16 cellular contexts compared by ENCODE assay signal in the genomic region with DNA sequence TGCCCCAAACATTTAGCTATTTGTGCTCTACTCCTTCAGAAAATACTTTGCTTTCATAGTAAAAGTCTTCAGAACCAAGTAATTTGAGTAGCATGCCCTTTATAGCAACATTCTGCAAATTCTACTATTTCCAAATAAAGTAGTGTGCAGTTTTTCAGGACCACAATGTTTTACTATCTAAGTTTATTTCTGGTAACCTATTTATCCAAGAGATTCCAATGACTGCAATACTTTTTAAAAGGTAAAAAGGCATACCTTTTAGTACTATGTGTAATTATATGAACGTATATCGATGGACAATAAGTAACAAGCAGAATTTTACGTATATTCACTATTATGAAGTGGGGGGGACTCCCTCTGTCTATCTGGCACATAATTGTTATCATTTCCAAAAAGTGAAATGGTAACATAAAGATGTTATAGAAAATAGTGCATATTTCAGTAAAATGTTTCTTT. TPM values are rescaled to one million over a fixed set of nuclear protein-coding genes. Genes with fewer than 3 reads are reported as not detected.
DNase-seq lines count a peak whose midpoint lies in the region; ATAC-seq and TF ChIP-seq lines count a peak whose summit lies in the region.
"Had no signal": no experiment of that assay in that cellular context is flagged by ENCODE, and none has a peak within 500 bp of the region (broad histone marks: within the 10 kb centered on the region; RNA-seq: fewer than 3 reads in every experiment).

No MANE protein-coding gene starts in this region.

- H3K9ac ChIP-seq in IMR-90 (ENCODE audit: low read depth, low read length) = peak overlapping the region; percentile 85; the same call in 1 of the 2 replicates

- H3K56ac ChIP-seq in IMR-90 (ENCODE audit: extremely low read depth, insufficient read depth, low read length) = no peak overlapping the region

- no peak for TF ChIP-seq EP300 in sigmoid colon (IDR thresholded peaks at IDR 0.05)

- no peak overlapping the region for H2AK5ac ChIP-seq in IMR-90 (ENCODE audit: low read depth, low read length)

- peaks cover 49% of the 10 kb centered on the region for H3K4me1 Mint-ChIP-seq in chondrocyte (ENCODE audit: low read depth)
- H3K4me1 Mint-ChIP-seq: H9 had no signal

- H3K36me3 Mint-ChIP-seq in chondrocyte (ENCODE audit: low read depth) = no peaks in the 10 kb centered on the region
- H3K36me3 Mint-ChIP-seq: CD8-positive, alpha-beta T cell had no signal

- peak; percentile 53; the same call in 1 of the 2 replicates for ATAC-seq in IMR-90 (ENCODE audit: low read depth)
- ATAC-seq in HG02840 (IDR thresholded peaks at IDR 0.05; ENCODE audit: low FRiP score, unreplicated experiment) = no peak
- ATAC-seq in left lung = no peak
- ATAC-seq: CD8-positive, alpha-beta T cell had no signal

- no CpG with 5 or more reads among the region's 3 CpGs for WGBS in IMR-90 (ENCODE audit: extremely low coverage in 2 of 2, insufficient read length in 1 of 2), 2 experiments
- 86 to 92% methylated on average over 3 of the region's 3 CpGs for WGBS in sigmoid colon, 2 donors

- peaks cover 2 to 5% of the 10 kb centered on the region in 2 experiments; a peak in 2 of 4 replicates for H3K79me1 ChIP-seq in IMR-90 (ENCODE audit: low read depth in 1 of 2, low read length in 2 of 2)

- H2BK120ac ChIP-seq in IMR-90 (ENCODE audit: low read depth, low read length) = no peak overlapping the region

- 0 out of 3 replicates have a peak overlapping the region, but pooled peaks have one; percentile 60 for H2BK15ac ChIP-seq in IMR-90 (ENCODE audit: low read depth, low read length)

- H3K23ac ChIP-seq in IMR-90 (ENCODE audit: low read depth, low read length) = no peak overlapping the region

- DNase-seq in IMR-90 = peak; percentile 47
- DNase-seq in chondrocyte (ENCODE audit: low spot score) = no peak
- no peak for DNase-seq in sigmoid colon
- no peak for DNase-seq in vagina (ENCODE audit: extremely low spot score in 2 of 2)
- DNase-seq in left lung = no peak
- DNase-seq in stimulated activated CD4-positive, alpha-beta T cell treated with anti-CD3 and anti-CD28 coated beads, Interleukin-4, amount 100 ng/mL, for 4 hours = no peak
- DNase-seq: CD8-positive, alpha-beta T cell; DMS79; H9; NCI-H1417; NCI-H2029; NCI-H510A; NCI-H774; PC-9 had no signal

- H3K4me1 ChIP-seq in IMR-90 (ENCODE audit: control insufficient read depth, insufficient read depth, low read length) = peaks cover 10% of the 10 kb centered on the region; the same call in 1 of the 2 replicates
- H3K4me1 ChIP-seq in sigmoid colon = peaks cover 0 to 29% (median 21%) of the 10 kb centered on the region in 4 donors
- H3K4me1 ChIP-seq in vagina = no peaks in the 10 kb centered on the region
- peaks cover 0 to 7% of the 10 kb centered on the region in 2 donors for H3K4me1 ChIP-seq in left lung

- H3K36me3 ChIP-seq in IMR-90 (ENCODE audit: control insufficient read depth, insufficient read depth, low read length) = no peaks in the 10 kb centered on the region
- no peaks in the 10 kb centered on the region for H3K36me3 ChIP-seq in sigmoid colon
- no peaks in the 10 kb centered on the region for H3K36me3 ChIP-seq in vagina
- H3K36me3 ChIP-seq in left lung = no peaks in the 10 kb centered on the region

- H3K9me1 ChIP-seq in IMR-90 (ENCODE audit: insufficient read depth, low read length) = peaks cover 4% of the 10 kb centered on the region; the same call in 1 of the 2 replicates

- H3K18ac ChIP-seq in IMR-90 (ENCODE audit: low read depth, low read length) = peak overlapping the region; percentile 94; the same call in 1 of the 2 replicates

- H3K4me3 ChIP-seq in IMR-90 (ENCODE audit: insufficient read depth, low read depth, low read length) = no peak overlapping the region
- no peak overlapping the region for H3K4me3 ChIP-seq in sigmoid colon
- no peak overlapping the region for H3K4me3 ChIP-seq in vagina
- no peak overlapping the region for H3K4me3 ChIP-seq in left lung
- H3K4me3 ChIP-seq: PC-9 had no signal

- peaks cover 3% of the 10 kb centered on the region for H3K9me3 Mint-ChIP-seq in chondrocyte (ENCODE audit: low read depth)
- H3K9me3 Mint-ChIP-seq: CD8-positive, alpha-beta T cell; H9 had no signal

- H4K20me1 ChIP-seq in IMR-90 (ENCODE audit: insufficient read depth, low read length) = no peaks in the 10 kb centered on the region

- H2AFZ ChIP-seq in IMR-90 (replicated peaks; ENCODE audit: low read length, poor library complexity) = no peak overlapping the region
- H2AFZ ChIP-seq: PC-9 had no signal

- peak overlapping the region; percentile 53 for H3K27ac Mint-ChIP-seq in chondrocyte (ENCODE audit: unreplicated experiment)
- H3K27ac Mint-ChIP-seq: CD8-positive, alpha-beta T cell; H9 had no signal

- no TSS peak for BruUV-seq in IMR-90 (replicated peaks; lab: Mats Ljungman, UMichigan)

- peak overlapping the region; percentile 98 for H2BK5ac ChIP-seq in IMR-90 (ENCODE audit: low read depth, low read length, poor library complexity, severe bottlenecking)

- TF ChIP-seq RAD21 in IMR-90 (IDR thresholded peaks at IDR 0.05; ENCODE audit: low read length) = no peak

- no peak overlapping the region for H2AK9ac ChIP-seq in IMR-90 (replicated peaks; ENCODE audit: low read depth, low read length, poor library complexity)

- peak overlapping the region; percentile 48; the same call in 1 of the 2 replicates for H3K4ac ChIP-seq in IMR-90 (ENCODE audit: low read depth, low read length)

- H4K91ac ChIP-seq in IMR-90 (ENCODE audit: insufficient read depth, low read depth, low read length) = no peak overlapping the region

- no peak overlapping the region for H4K5ac ChIP-seq in IMR-90 (ENCODE audit: low read depth, low read length)

- intact Hi-C loops in IMR-90 (cut with micrococcal nuclease) = loop anchor here (10.0 kb wide), 1 partner anchor 48 kb away; no protein-coding TSS in a partner anchor
- intact Hi-C loops in sigmoid colon (cut with DNase I) = no loop called here
- intact Hi-C loops in vagina (cut with DNase I) = no loop called here
- intact Hi-C loops in left lung (cut with DNase I) = no loop called here

- no peak for TF ChIP-seq POLR2A in IMR-90 (IDR thresholded peaks at IDR 0.05; ENCODE audit: low read depth, low read length)
- no peak for TF ChIP-seq POLR2A in sigmoid colon (IDR thresholded peaks at IDR 0.05)
- TF ChIP-seq POLR2A in vagina (IDR thresholded peaks at IDR 0.05) = no peak

- POLR2A ChIA-PET in IMR-90 (lab: Charles Lee; ENCODE audit: unreplicated experiment) = interaction anchor here (0.6 kb wide), 1 partner anchor 9 kb away, joined by 3 read pairs; no protein-coding TSS in a partner anchor

- H3K14ac ChIP-seq in IMR-90 (replicated peaks; ENCODE audit: low read depth, low read length) = no peak overlapping the region

- no peak overlapping the region for H2BK20ac ChIP-seq in IMR-90 (ENCODE audit: low read depth, low read length)

- no peak overlapping the region for H3K4me3 Mint-ChIP-seq in chondrocyte (ENCODE audit: unreplicated experiment)
- H3K4me3 Mint-ChIP-seq: CD8-positive, alpha-beta T cell; H9 had no signal

- dilution Hi-C loops in IMR-90 (cut with HindIII; ENCODE audit: low sequenced_read_pairs, unreplicated experiment) = no loop called here

- in situ Hi-C loops in IMR-90 (cut with MboI; ENCODE audit: low sequenced_read_pairs) = no loop called here

- peak overlapping the region; percentile 69 for H3K4me2 ChIP-seq in IMR-90 (ENCODE audit: low read depth, low read length)
- H3K4me2 ChIP-seq: PC-9 had no signal

- CTCF ChIA-PET in IMR-90 (lab: Yijun Ruan, JAX) = interaction anchor here (0.6 kb wide), 1 partner anchor 31 kb away, joined by 3 read pairs; no protein-coding TSS in a partner anchor

- H3K9me3 ChIP-seq in IMR-90 (ENCODE audit: control insufficient read depth, insufficient read depth, low read length) (no peaks in the 10 kb centered on the region), sigmoid colon (no peaks in the 10 kb centered on the region), vagina (no peaks in the 10 kb centered on the region), left lung (no peaks in the 10 kb centered on the region)

- TF ChIP-seq CTCF in IMR-90 (conservative IDR thresholded peaks at IDR 0.05; ENCODE audit: low read depth, low read length) (no peak), chondrocyte (IDR thresholded peaks at IDR 0.05) (no peak), sigmoid colon (IDR thresholded peaks at IDR 0.05) (no peak), vagina (IDR thresholded peaks at IDR 0.05) (no peak), left lung (IDR thresholded peaks at IDR 0.05) (no peak)

- no peaks in the 10 kb centered on the region for H3K27me3 ChIP-seq in IMR-90 (ENCODE audit: control insufficient read depth, insufficient read depth, low read length)
- H3K27me3 ChIP-seq in sigmoid colon = no peaks in the 10 kb centered on the region
- no peaks in the 10 kb centered on the region for H3K27me3 ChIP-seq in vagina
- no peaks in the 10 kb centered on the region for H3K27me3 ChIP-seq in left lung

- H3K27me3 Mint-ChIP-seq in chondrocyte (ENCODE audit: low read depth) = no peaks in the 10 kb centered on the region

- H4K8ac ChIP-seq in IMR-90 (ENCODE audit: low read depth in 2 of 2, low read length in 2 of 2) = peak overlapping the region in 1 of 2 experiments; percentile 78; a peak in 1 of 4 replicates

- peak overlapping the region; percentile 95; the same call in 1 of the 2 replicates for H3K27ac ChIP-seq in IMR-90 (ENCODE audit: insufficient read depth, low read length)
- peak overlapping the region in 3 of 4 donors; percentile 43 to 50 (median 48) for H3K27ac ChIP-seq in sigmoid colon
- peak overlapping the region; percentile 15 for H3K27ac ChIP-seq in vagina
- H3K27ac ChIP-seq in left lung = no peak overlapping the region
- H3K27ac ChIP-seq: PC-9 had no signal

TF ChIP-seq in IMR-90, 13 proteins besides CTCF, POLR2A, EP300 and RAD21 (continues in another document):
- TF ChIP-seq CHD1 (IDR thresholded peaks at IDR 0.05; ENCODE audit: low read depth, low read length) (no peak), MAZ (IDR thresholded peaks at IDR 0.05; ENCODE audit: borderline replicate concordance, low read depth, low read length) (no peak)

RNA-seq across cellular contexts. Expression of a gene that starts 6.9 kb away (rescaled TPM):
- 199 and 217 TPM in 2 replicates for total RNA-seq in IMR-90 (2012; rRNA removed)
- polyA plus RNA-seq in IMR-90 (2012; rRNA removed) = 217 and 265 TPM in 2 replicates
- polyA plus RNA-seq in IMR-90 (2012; cell fraction: cytosol; rRNA removed) = 110 and 169 TPM in 2 replicates
- polyA plus RNA-seq in IMR-90 (2012; cell fraction: nucleus; rRNA removed; ENCODE audit: low replicate concordance) = 42.8 and 115 TPM in 2 replicates
- 82.1 to 127 TPM (median 116 TPM) in 3 replicates for total RNA-seq in chondrocyte
- total RNA-seq in sigmoid colon = 100 to 1,000 TPM in 1 of 4 donors, 10 to 100 TPM in 3; 81.8 to 142 (median 88.6) TPM
- 10 to 100 TPM in 1 of 3 donors, 1 to 10 TPM in 2; 4.6 to 12.8 (median 7.8) TPM for polyA plus RNA-seq in sigmoid colon
- total RNA-seq in vagina = 42.5 TPM
- 100 to 1,000 TPM; 162 to 210 TPM for total RNA-seq in left lung
- total RNA-seq: CD8-positive, alpha-beta T cell; G401 had no signal

RNA-seq across cellular contexts. Expression of a gene that starts 32.2 kb away (rescaled TPM):
- total RNA-seq in IMR-90 (2012; rRNA removed) (1,496 and 1,592 TPM in 2 replicates), chondrocyte (230 to 297 TPM (median 296 TPM) in 3 replicates), sigmoid colon (100 to 1,000 TPM; 328 to 857 (median 577) TPM), vagina (162 TPM), left lung (100 to 1,000 TPM; 377 to 520 TPM)
- polyA plus RNA-seq in IMR-90 (2012; rRNA removed) (1,549 and 1,808 TPM in 2 replicates), sigmoid colon (10 to 100 TPM in 2 of 3 donors, 1 to 10 TPM in 1; 8.8 to 32.5 (median 18.6) TPM)
- 1,102 and 4,328 TPM in 2 replicates for polyA plus RNA-seq in IMR-90 (2012; cell fraction: cytosol; rRNA removed)
- polyA plus RNA-seq in IMR-90 (2012; cell fraction: nucleus; rRNA removed; ENCODE audit: low replicate concordance) = 319 and 633 TPM in 2 replicates
- total RNA-seq: CD8-positive, alpha-beta T cell; G401 had no signal

Comparison
In these comparisons a context has a peak if more than half of its experiments do, and no peak if none do; other contexts are left out.
1. H3K27ac ChIP-seq: peak in IMR-90 (single experiment), sigmoid colon (3 of 4) and vagina (single experiment); none in left lung (0 of 2).